ENCODE assay signal across 18 cellular contexts in genomic region chr6:155695495-155695894, GRCh38.
DNase-seq lines count a peak whose midpoint lies in the region; ATAC-seq and TF ChIP-seq lines count a peak whose summit lies in the region.
"Had no signal": no experiment of that assay in that cellular context is flagged by ENCODE, and none has a peak within 500 bp of the region (broad histone marks: within the 10 kb centered on the region; RNA-seq: fewer than 3 reads in every experiment).

No MANE protein-coding gene starts in this region.

- H4K91ac ChIP-seq in mesenchymal stem cell (ENCODE audit: low read length), result no peak overlapping the region

- no peak overlapping the region for H2BK120ac ChIP-seq in mesenchymal stem cell (ENCODE audit: low read depth, low read length)

- H2AFZ ChIP-seq in mesenchymal stem cell (ENCODE audit: low read depth, low read length), result no peak overlapping the region

- no peak overlapping the region for H2BK12ac ChIP-seq in mesenchymal stem cell (ENCODE audit: low read length in 2 of 2)

- no peak overlapping the region for H2BK15ac ChIP-seq in mesenchymal stem cell (ENCODE audit: low read depth, poor library complexity, severe bottlenecking)

- H3K79me1 ChIP-seq in mesenchymal stem cell (replicated peaks; ENCODE audit: low read length, poor library complexity, severe bottlenecking), result no peaks in the 10 kb centered on the region

- peak; percentile 17 for ATAC-seq in stimulated activated memory B cell treated with anti-CD40 and anti-IgM and Interleukin-4, amounts not matched to agents 10 μg/mL and 1 μg/mL and 100 μg/mL, for 72 hours
- no peak for ATAC-seq in GM21447 (IDR thresholded peaks at IDR 0.05; ENCODE audit: unreplicated experiment)
- ATAC-seq: CD8-positive, alpha-beta T cell had no signal

- H4K8ac ChIP-seq in mesenchymal stem cell (ENCODE audit: low read length), result no peak overlapping the region

- H2BK5ac ChIP-seq in mesenchymal stem cell (ENCODE audit: low read depth, low read length, poor library complexity, severe bottlenecking), result no peak overlapping the region

- H3K23ac ChIP-seq in mesenchymal stem cell (ENCODE audit: low read length in 2 of 2), result no peak overlapping the region

- no peaks in the 10 kb centered on the region for H3K9me3 ChIP-seq in mesenchymal stem cell (ENCODE audit: control insufficient read depth, low read length)
- H3K9me3 ChIP-seq: BLaER1 treated with 17β-estradiol and CSF1 and Interleukin-3, amounts not matched to agents 10 nM and 100 nM; Caco-2 had no signal

- H3K27ac ChIP-seq in VCaP (peak overlapping the region; percentile 93), mesenchymal stem cell (ENCODE audit: low read length, poor library complexity, severe bottlenecking) (no peak overlapping the region)
- H3K27ac ChIP-seq: BLaER1 treated with 17β-estradiol and CSF1 and Interleukin-3, amounts not matched to agents 10 nM and 100 nM; C4-2B had no signal

- H3K18ac ChIP-seq in mesenchymal stem cell (ENCODE audit: low read depth in 1 of 2, low read length in 2 of 2), result no peak overlapping the region

- no peak overlapping the region for H3K4me3 Mint-ChIP-seq in neural crest cell
- no peak overlapping the region for H3K4me3 Mint-ChIP-seq in stimulated activated memory B cell treated with anti-CD40 and anti-IgM and Interleukin-4, amounts not matched to agents 10 μg/mL and 1 μg/mL and 100 μg/mL, for 72 hours
- H3K4me3 Mint-ChIP-seq: CD4-positive, alpha-beta T cell; CD8-positive, alpha-beta T cell had no signal

- H3K4me1 ChIP-seq in mesenchymal stem cell (ENCODE audit: control insufficient read depth, insufficient read depth, low read depth, low read length), result peaks cover 4% of the 10 kb centered on the region

- no peaks in the 10 kb centered on the region for H3K27me3 ChIP-seq in mesenchymal stem cell (ENCODE audit: control insufficient read depth in 1 of 2, insufficient read depth in 1 of 2, low read length in 2 of 2)
- H3K27me3 ChIP-seq: BLaER1 treated with 17β-estradiol and CSF1 and Interleukin-3, amounts not matched to agents 10 nM and 100 nM had no signal

- H3K14ac ChIP-seq in mesenchymal stem cell (ENCODE audit: low read length in 2 of 2), result no peak overlapping the region

- no peak overlapping the region for H3K4ac ChIP-seq in mesenchymal stem cell (ENCODE audit: low read depth in 1 of 2, low read length in 2 of 2)

- H3K4me2 ChIP-seq in mesenchymal stem cell (ENCODE audit: low read length, poor library complexity, severe bottlenecking), result no peak overlapping the region
- H3K4me2 ChIP-seq: BLaER1 treated with 17β-estradiol and CSF1 and Interleukin-3, amounts not matched to agents 10 nM and 100 nM had no signal

- H3K27me3 Mint-ChIP-seq in neural crest cell (ENCODE audit: low read depth), result no peaks in the 10 kb centered on the region
- no peaks in the 10 kb centered on the region for H3K27me3 Mint-ChIP-seq in stimulated activated memory B cell treated with anti-CD40 and anti-IgM and Interleukin-4, amounts not matched to agents 10 μg/mL and 1 μg/mL and 100 μg/mL, for 72 hours
- H3K27me3 Mint-ChIP-seq: CD4-positive, alpha-beta T cell had no signal

- H3K9me3 Mint-ChIP-seq in neural crest cell, result no peaks in the 10 kb centered on the region
- H3K9me3 Mint-ChIP-seq in stimulated activated memory B cell treated with anti-CD40 and anti-IgM and Interleukin-4, amounts not matched to agents 10 μg/mL and 1 μg/mL and 100 μg/mL, for 72 hours, result no peaks in the 10 kb centered on the region
- H3K9me3 Mint-ChIP-seq: CD4-positive, alpha-beta T cell; CD8-positive, alpha-beta T cell had no signal

- no peak overlapping the region for H3K9ac ChIP-seq in mesenchymal stem cell (ENCODE audit: low read length)
- H3K9ac ChIP-seq: BLaER1 treated with 17β-estradiol and CSF1 and Interleukin-3, amounts not matched to agents 10 nM and 100 nM had no signal

- H2AK5ac ChIP-seq in mesenchymal stem cell (ENCODE audit: low read length, severe bottlenecking), result peak overlapping the region; percentile 38

- H3K36me3 Mint-ChIP-seq in neural crest cell (ENCODE audit: low read depth), result no peaks in the 10 kb centered on the region
- no peaks in the 10 kb centered on the region for H3K36me3 Mint-ChIP-seq in stimulated activated memory B cell treated with anti-CD40 and anti-IgM and Interleukin-4, amounts not matched to agents 10 μg/mL and 1 μg/mL and 100 μg/mL, for 72 hours
- H3K36me3 Mint-ChIP-seq: CD8-positive, alpha-beta T cell had no signal

- no peak overlapping the region for H3K4me3 ChIP-seq in mesenchymal stem cell (ENCODE audit: insufficient read depth in 1 of 2, low read depth in 1 of 2, low read length in 2 of 2)
- H3K4me3 ChIP-seq: BLaER1 treated with 17β-estradiol and CSF1 and Interleukin-3, amounts not matched to agents 10 nM and 100 nM had no signal

- H3K36me3 ChIP-seq in mesenchymal stem cell (ENCODE audit: control insufficient read depth in 1 of 2, insufficient read depth in 2 of 2, low read depth in 1 of 2, low read length in 2 of 2), result no peaks in the 10 kb centered on the region
- H3K36me3 ChIP-seq: BLaER1 treated with 17β-estradiol and CSF1 and Interleukin-3, amounts not matched to agents 10 nM and 100 nM had no signal

- 93% methylated on average over 7 of the region's 7 CpGs for WGBS in mesenchymal stem cell

- peaks cover 37% of the 10 kb centered on the region for H3K4me1 Mint-ChIP-seq in neural crest cell
- H3K4me1 Mint-ChIP-seq in stimulated activated memory B cell treated with anti-CD40 and anti-IgM and Interleukin-4, amounts not matched to agents 10 μg/mL and 1 μg/mL and 100 μg/mL, for 72 hours, result no peaks in the 10 kb centered on the region

- TF ChIP-seq CTCF in VCaP (conservative IDR thresholded peaks at IDR 0.05) (no peak), neural crest cell (conservative IDR thresholded peaks at IDR 0.05) (no peak)

- H3K27ac Mint-ChIP-seq in neural crest cell (ENCODE audit: unreplicated experiment), result peak overlapping the region; percentile 43
- H3K27ac Mint-ChIP-seq in stimulated activated memory B cell treated with anti-CD40 and anti-IgM and Interleukin-4, amounts not matched to agents 10 μg/mL and 1 μg/mL and 100 μg/mL, for 72 hours, result no peak overlapping the region
- H3K27ac Mint-ChIP-seq: CD4-positive, alpha-beta T cell; CD8-positive, alpha-beta T cell had no signal

- no peak for DNase-seq in mesenchymal stem cell
- no peak for DNase-seq in neural crest cell (ENCODE audit: low read depth, low spot score)
- no peak for DNase-seq in NCI-H748 treated with DMSO at 0.1 percent for 48 hours (lab: John Stamatoyannopoulos, UW)
- DNase-seq in NCI-H526 (lab: John Stamatoyannopoulos, UW), result no peak
- DNase-seq in NCI-H1694 (lab: John Stamatoyannopoulos, UW), result no peak
- DNase-seq: 8988T; ACHN; Caco-2; Calu3; CD4-positive, alpha-beta T cell; CD8-positive, alpha-beta T cell; DMS79 treated with DMSO at 0.1 percent for 48 hours; GF-D8 had no signal
